8 cellular contexts compared by ENCODE assay signal in the genomic region with DNA sequence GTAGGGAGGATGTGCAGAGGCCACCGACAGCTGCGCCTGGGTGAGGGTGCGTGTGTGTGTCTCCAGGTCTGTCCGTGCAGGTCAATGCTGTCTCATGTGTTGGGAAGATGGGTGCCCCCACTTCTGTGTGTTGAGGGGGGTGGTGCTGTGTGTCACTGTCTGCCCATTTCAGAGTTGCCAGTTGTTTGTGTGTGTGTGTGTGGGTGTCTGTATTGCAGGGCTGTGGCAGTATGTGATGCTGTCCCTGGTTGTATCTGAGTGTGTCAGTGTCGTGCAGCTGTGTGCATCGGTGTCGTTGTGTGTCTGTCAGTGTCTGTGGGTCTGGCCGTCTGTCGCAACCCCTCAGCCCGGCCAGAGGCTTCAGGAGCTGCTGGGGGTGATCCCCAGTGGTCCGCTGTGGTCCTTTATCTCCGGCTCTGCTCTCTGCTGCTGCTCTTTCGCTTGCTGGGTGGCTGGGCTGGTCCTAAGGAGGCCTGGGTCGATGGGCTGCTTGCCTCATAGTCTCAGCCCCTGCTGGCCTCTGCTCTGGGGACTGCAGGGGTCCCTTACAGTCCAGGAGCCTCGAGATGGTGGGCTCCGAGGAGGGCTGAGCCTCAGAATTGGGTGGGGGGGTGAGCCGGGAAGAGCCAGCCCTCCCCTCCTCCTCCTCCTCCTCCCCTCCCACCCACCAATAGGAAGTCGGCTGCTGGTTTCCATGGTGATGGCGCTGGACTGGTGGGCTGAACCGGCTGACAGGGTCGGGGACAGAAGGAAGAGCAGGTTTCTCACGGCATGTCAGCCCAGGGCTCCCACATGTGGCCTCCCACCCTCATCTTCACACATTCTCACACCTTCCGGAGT. TPM values are rescaled to one million over a fixed set of nuclear protein-coding genes. Genes with fewer than 3 reads are reported as not detected.
DNase-seq lines count a peak whose midpoint lies in the region; ATAC-seq and TF ChIP-seq lines count a peak whose summit lies in the region.

A gene with protein sequence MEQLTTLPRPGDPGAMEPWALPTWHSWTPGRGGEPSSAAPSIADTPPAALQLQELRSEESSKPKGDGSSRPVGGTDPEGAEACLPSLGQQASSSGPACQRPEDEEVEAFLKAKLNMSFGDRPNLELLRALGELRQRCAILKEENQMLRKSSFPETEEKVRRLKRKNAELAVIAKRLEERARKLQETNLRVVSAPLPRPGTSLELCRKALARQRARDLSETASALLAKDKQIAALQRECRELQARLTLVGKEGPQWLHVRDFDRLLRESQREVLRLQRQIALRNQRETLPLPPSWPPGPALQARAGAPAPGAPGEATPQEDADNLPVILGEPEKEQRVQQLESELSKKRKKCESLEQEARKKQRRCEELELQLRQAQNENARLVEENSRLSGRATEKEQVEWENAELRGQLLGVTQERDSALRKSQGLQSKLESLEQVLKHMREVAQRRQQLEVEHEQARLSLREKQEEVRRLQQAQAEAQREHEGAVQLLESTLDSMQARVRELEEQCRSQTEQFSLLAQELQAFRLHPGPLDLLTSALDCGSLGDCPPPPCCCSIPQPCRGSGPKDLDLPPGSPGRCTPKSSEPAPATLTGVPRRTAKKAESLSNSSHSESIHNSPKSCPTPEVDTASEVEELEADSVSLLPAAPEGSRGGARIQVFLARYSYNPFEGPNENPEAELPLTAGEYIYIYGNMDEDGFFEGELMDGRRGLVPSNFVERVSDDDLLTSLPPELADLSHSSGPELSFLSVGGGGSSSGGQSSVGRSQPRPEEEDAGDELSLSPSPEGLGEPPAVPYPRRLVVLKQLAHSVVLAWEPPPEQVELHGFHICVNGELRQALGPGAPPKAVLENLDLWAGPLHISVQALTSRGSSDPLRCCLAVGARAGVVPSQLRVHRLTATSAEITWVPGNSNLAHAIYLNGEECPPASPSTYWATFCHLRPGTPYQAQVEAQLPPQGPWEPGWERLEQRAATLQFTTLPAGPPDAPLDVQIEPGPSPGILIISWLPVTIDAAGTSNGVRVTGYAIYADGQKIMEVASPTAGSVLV (N-terminal part only) (minus strand): TSS at position 601 of the 840 bp plus-strand sequence. CDS start 875 bp downstream, outside the sequence.

- intact Hi-C loops in vagina (cut with DNase I), result no loop called here
- intact Hi-C loops in Calu3 (cut with micrococcal nuclease; ENCODE audit: unreplicated experiment), result no loop called here

- H3K27me3 ChIP-seq in vagina, result no peaks in the 10 kb centered on the region

- no peak within 1 kb of the TSS for H3K27ac Mint-ChIP-seq in Calu3 (ENCODE audit: unreplicated experiment)

- no peaks in the 10 kb centered on the region for H3K36me3 ChIP-seq in vagina

- H3K27ac ChIP-seq in vagina, result no peak within 1 kb of the TSS

- in situ Hi-C loops in GM13976 (cut with MboI; ENCODE audit: low sequenced_read_pairs, unreplicated experiment), result no loop called here

- TF ChIP-seq POLR2A in vagina (IDR thresholded peaks at IDR 0.05), result no peak

- no peak for TF ChIP-seq CTCF in GM13976 (IDR thresholded peaks at IDR 0.05; ENCODE audit: borderline replicate concordance, control extremely low read depth, extremely low read depth, insufficient read depth, missing control alignments)
- TF ChIP-seq CTCF in vagina (IDR thresholded peaks at IDR 0.05), result no peak
- TF ChIP-seq CTCF in Calu3 (IDR thresholded peaks at IDR 0.05; ENCODE audit: unreplicated experiment), result no peak

- no peaks in the 10 kb centered on the region for H3K9me3 ChIP-seq in vagina

- H3K4me3 ChIP-seq in vagina, result peak within 1 kb of the TSS; percentile 12 to 14

- no peak within 1 kb of the TSS for H3K4me3 Mint-ChIP-seq in Calu3 (ENCODE audit: low read depth, unreplicated experiment)

- DNase-seq in GM13976 (ENCODE audit: low spot score) (peak; percentile 82), pons (ENCODE audit: low spot score) (peak; percentile 36), vagina (ENCODE audit: extremely low spot score in 2 of 2) (no peak), Calu3 (no peak)
- peak; percentile 78 to 87 for DNase-seq in activated CD4-positive, alpha-beta T cell treated with anti-CD3 and anti-CD28 coated beads for 4 hours
- DNase-seq in effector CD8-positive, alpha-beta T cell (lab: John Stamatoyannopoulos, UW), result peak; percentile 54

- BruUV-seq in Calu3 (replicated peaks; lab: Mats Ljungman, UMichigan), result no TSS peak

- no peaks in the 10 kb centered on the region for H3K9me3 Mint-ChIP-seq in Calu3 (ENCODE audit: low read depth, unreplicated experiment)

- CTCF ChIA-PET in Calu3 (lab: Charles Lee), result interaction anchor here (0.6 to 1.6 kb wide), 2 partner anchors 23 to 89 kb away, joined by 5 to 8 read pairs; partner anchors contain the start of gene SUPT4H1

- H3K27me3 Mint-ChIP-seq in Calu3 (ENCODE audit: unreplicated experiment), result peaks cover 62% of the 10 kb centered on the region

- H3K36me3 Mint-ChIP-seq in Calu3 (ENCODE audit: insufficient read depth, unreplicated experiment), result peaks cover 4% of the 10 kb centered on the region

- peak; percentile 19 for ATAC-seq in HG03342 (IDR thresholded peaks at IDR 0.05; ENCODE audit: unreplicated experiment)
- ATAC-seq in HG02588 (IDR thresholded peaks at IDR 0.05; ENCODE audit: unreplicated experiment), result no peak

- H3K4me1 ChIP-seq in vagina, result peaks cover 22% of the 10 kb centered on the region

- no peaks in the 10 kb centered on the region for H3K4me1 Mint-ChIP-seq in Calu3 (ENCODE audit: low read depth, unreplicated experiment)

RNA-seq across cellular contexts. Expression of the gene that starts here (rescaled TPM):
- total RNA-seq in vagina (7.1 TPM), Calu3 (2022) (not detected in 2 replicates)

Comparison
In these comparisons a context has a peak if more than half of its experiments do, and no peak if none do; other contexts are left out.
1. DNase-seq: peak in GM13976 (single experiment), activated CD4-positive, alpha-beta T cell treated with anti-CD3 and anti-CD28 coated beads for 4 hours (2 of 2), effector CD8-positive, alpha-beta T cell (single experiment) and pons (single experiment); none in vagina (0 of 2) and Calu3 (single experiment).